In genomic region chr20:41366546-41367392, GRCh38 we compare ENCODE assay signal across 8 cellular contexts. TPM values are rescaled to one million over a fixed set of nuclear protein-coding genes. Genes with fewer than 3 reads are reported as not detected.
DNase-seq lines count a peak whose midpoint lies in the region; ATAC-seq and TF ChIP-seq lines count a peak whose summit lies in the region.

Gene EMILIN3 (minus strand): TSS chr20:41366818. CDS start chr20:41366634, 184 bp downstream.

- no peaks in the 10 kb centered on the region for H3K36me3 Mint-ChIP-seq in T-helper 1 cell treated with Interleukin-12 subunit alpha and Interleukin-12 subunit beta and Interleukin-4 antibody, amounts not matched to agents 30 μg/mL and 1 μg/mL, for 36 hours (ENCODE audit: low read depth)
- peaks cover 6% of the 10 kb centered on the region for H3K36me3 Mint-ChIP-seq in WTC11

- peak within 1 kb of the TSS; percentile 25 for H3K4me3 Mint-ChIP-seq in T-helper 1 cell treated with Interleukin-12 subunit alpha and Interleukin-12 subunit beta and Interleukin-4 antibody, amounts not matched to agents 30 μg/mL and 1 μg/mL, for 36 hours
- peak within 1 kb of the TSS; percentile 75 for H3K4me3 Mint-ChIP-seq in WTC11

- H3K4me1 ChIP-seq in stomach smooth muscle (ENCODE audit: control insufficient read depth, insufficient read depth, low read length), result peaks cover 11% of the 10 kb centered on the region

- no peaks in the 10 kb centered on the region for H3K36me3 ChIP-seq in stomach smooth muscle (ENCODE audit: control insufficient read depth in 2 of 2, insufficient read depth in 2 of 2, low read length in 2 of 2)

- CTCF ChIA-PET in WTC11 (lab: Charles Lee), result interaction anchor here (0.9 to 3.1 kb wide), 6 partner anchors 15 to 231 kb away, joined by 3 to 13 read pairs (median 6); partner anchors contain the start of gene LPIN3

- H3K27me3 ChIP-seq in stomach smooth muscle (ENCODE audit: control insufficient read depth in 1 of 2, insufficient read depth in 2 of 2, low read length in 2 of 2), result peaks cover 32 to 34% of the 10 kb centered on the region in 2 donors

- peaks cover 41% of the 10 kb centered on the region for H3K27me3 Mint-ChIP-seq in T-helper 1 cell treated with Interleukin-12 subunit alpha and Interleukin-12 subunit beta and Interleukin-4 antibody, amounts not matched to agents 30 μg/mL and 1 μg/mL, for 36 hours (ENCODE audit: low read depth)
- peaks cover 55% of the 10 kb centered on the region for H3K27me3 Mint-ChIP-seq in WTC11 (ENCODE audit: low read depth)

- H3K9me3 ChIP-seq in iPS-18c (ENCODE audit: control insufficient read depth, insufficient read depth, low read length), result peaks cover 2% of the 10 kb centered on the region
- peaks cover 0 to 4% of the 10 kb centered on the region in 2 donors for H3K9me3 ChIP-seq in stomach smooth muscle (ENCODE audit: control insufficient read depth in 2 of 2, low read length in 2 of 2)

- peak; percentile 71 for ATAC-seq in WTC11

- no peak for TF ChIP-seq CTCF in WTC11 (IDR thresholded peaks at IDR 0.05)

- peak within 1 kb of the TSS; percentile 26 for H3K27ac Mint-ChIP-seq in T-helper 1 cell treated with Interleukin-12 subunit alpha and Interleukin-12 subunit beta and Interleukin-4 antibody, amounts not matched to agents 30 μg/mL and 1 μg/mL, for 36 hours
- H3K27ac Mint-ChIP-seq in WTC11, result no peak within 1 kb of the TSS

- no peaks in the 10 kb centered on the region for H3K4me1 Mint-ChIP-seq in T-helper 1 cell treated with Interleukin-12 subunit alpha and Interleukin-12 subunit beta and Interleukin-4 antibody, amounts not matched to agents 30 μg/mL and 1 μg/mL, for 36 hours (ENCODE audit: low read depth)
- peaks cover 12% of the 10 kb centered on the region for H3K4me1 Mint-ChIP-seq in WTC11

- H3K27ac ChIP-seq in stomach smooth muscle (ENCODE audit: low read length), result no peak within 1 kb of the TSS

- H3K9ac ChIP-seq in stomach smooth muscle (ENCODE audit: low read length in 2 of 2), result no peak within 1 kb of the TSS

- H3K4me3 ChIP-seq in iPS-18c (ENCODE audit: insufficient read depth, low read depth, low read length) (peak within 1 kb of the TSS; percentile 52), stomach smooth muscle (ENCODE audit: low read length in 2 of 2) (peak within 1 kb of the TSS; percentile 19 to 64)

- DNase-seq in T-helper 1 cell (no peak), WTC11 (ENCODE audit: low spot score) (peak; percentile 62), SKM-1 treated with dmso at 0.1 percent for 144 hours (lab: John Stamatoyannopoulos, UW; ENCODE audit: unreplicated experiment) (no peak), kidney glomerular epithelial cell (lab: John Stamatoyannopoulos, UW) (no peak), SW480 (ENCODE audit: low spot score) (no peak)

- POLR2A ChIA-PET in WTC11 (lab: Charles Lee), result no interaction called here

- no peaks in the 10 kb centered on the region for H3K9me3 Mint-ChIP-seq in T-helper 1 cell treated with Interleukin-12 subunit alpha and Interleukin-12 subunit beta and Interleukin-4 antibody, amounts not matched to agents 30 μg/mL and 1 μg/mL, for 36 hours
- peaks cover 10% of the 10 kb centered on the region for H3K9me3 Mint-ChIP-seq in WTC11

TF ChIP-seq in WTC11, 78 proteins besides CTCF, POLR2A, EP300 and RAD21:
- TF ChIP-seq SP1 (CRISPR knock-in tag; conservative IDR thresholded peaks at IDR 0.05) (peak; percentile 52; the same call in 1 of the 2 replicates), ZNF281 (CRISPR knock-in tag; IDR thresholded peaks at IDR 0.05) (no peak), HMGXB4 (CRISPR knock-in tag; IDR thresholded peaks at IDR 0.05) (0 out of 2 replicates have a peak, but pooled peaks have one; percentile 17), NFE2L1 (CRISPR knock-in tag; IDR thresholded peaks at IDR 0.05) (0 out of 2 replicates have a peak, but pooled peaks have one; percentile 17), NR2C2 (CRISPR knock-in tag; IDR thresholded peaks at IDR 0.05) (no peak), MYBL2 (CRISPR knock-in tag; IDR thresholded peaks at IDR 0.05) (0 out of 2 replicates have a peak, but pooled peaks have one; percentile 61), PREB (CRISPR knock-in tag; IDR thresholded peaks at IDR 0.05; ENCODE audit: borderline replicate concordance) (no peak), FOXK1 (CRISPR knock-in tag; IDR thresholded peaks at IDR 0.05) (no peak), ZBTB21 (CRISPR knock-in tag; IDR thresholded peaks at IDR 0.05; ENCODE audit: borderline replicate concordance) (no peak)

RNA-seq across cellular contexts. Expression of gene EMILIN3, which starts in this region (rescaled TPM):
- total RNA-seq in WTC11 (2021), result 5.5 to 6.0 TPM (median 5.8 TPM) in 3 replicates
